1 cellular context compared by ENCODE assay signal in genomic region chr14:35161231-35161630, GRCh38.
TF ChIP-seq lines count a peak whose summit lies in the region.

No MANE protein-coding gene starts in this region.

TF ChIP-seq in GM12878, 131 proteins besides CTCF, POLR2A, EP300 and RAD21:
- TF ChIP-seq MAX (IDR thresholded peaks at IDR 0.05; ENCODE audit: low read depth, low read length) (no peak), IKZF1 (conservative IDR thresholded peaks at IDR 0.05) (peak; percentile 43), RELB (IDR thresholded peaks at IDR 0.05; ENCODE audit: low read depth) (peak; percentile 87), USF2 (IDR thresholded peaks at IDR 0.05; ENCODE audit: borderline replicate concordance, low read depth, low read length) (no peak), IKZF2 (IDR thresholded peaks at IDR 0.05) (peak; percentile 51 to 54; a peak in 2 of 4 replicates), RELA (IDR thresholded peaks at IDR 0.05; ENCODE audit: borderline replicate concordance, partially characterized antibody) (peak; percentile 86), MLLT1 (IDR thresholded peaks at IDR 0.05) (0 out of 2 replicates have a peak, but pooled peaks have one; percentile 22), MTA2 (IDR thresholded peaks at IDR 0.05; ENCODE audit: low read depth) (peak; percentile 59; the same call in 1 of the 2 replicates), KLF5 (IDR thresholded peaks at IDR 0.05; ENCODE audit: partially characterized antibody) (no peak)
